Comparison of ENCODE assay signal across 27 cellular contexts in genomic region chr18:37328946-37329719, GRCh38.
"Had no signal": no experiment of that assay in that cellular context is flagged by ENCODE, and none has a peak within 500 bp of the region (broad histone marks: within the 10 kb centered on the region; RNA-seq: fewer than 3 reads in every experiment).

No MANE protein-coding gene starts in this region.

- H3K27ac ChIP-seq: adrenal gland, PC-9 had no signal

- ATAC-seq: activated T-helper 17 cell treated with anti-CD3 and anti-CD28 coated beads, Interleukin-2, amount 50 U/mL, for 72 hours had no signal

- H3K36me3 ChIP-seq: adrenal gland, MG63 had no signal

- H3K36me3 Mint-ChIP-seq: activated CD4-positive, alpha-beta memory T cell treated with anti-CD3 and anti-CD28 coated beads for 36 hours; activated naive CD8-positive, alpha-beta T cell treated with anti-CD3 and anti-CD28 coated beads, Interleukin-2, amount 10 ng/mL, durations not matched to agents 7 days and 5 days; T-cell had no signal

- H3K9me3 ChIP-seq: adrenal gland, MG63 had no signal

- FAIRE-seq: colon, TTC549 had no signal

- H2AFZ ChIP-seq: PC-9 had no signal

- H3K9me3 Mint-ChIP-seq: activated CD4-positive, alpha-beta memory T cell treated with anti-CD3 and anti-CD28 coated beads for 36 hours; activated CD4-positive, alpha-beta T cell treated with anti-CD3 and anti-CD28 coated beads, Interleukin-2, amount 10 ng/mL, durations not matched to agents 7 days and 5 days; activated naive CD8-positive, alpha-beta T cell treated with anti-CD3 and anti-CD28 coated beads, Interleukin-2, amount 10 ng/mL, durations not matched to agents 7 days and 5 days; activated T-helper 17 cell treated with anti-CD3 and anti-CD28 coated beads, Interleukin-2, amount 50 U/mL, for 72 hours; T-cell had no signal

- H3K4me1 Mint-ChIP-seq: activated CD4-positive, alpha-beta T cell treated with anti-CD3 and anti-CD28 coated beads, Interleukin-2, amount 10 ng/mL, durations not matched to agents 7 days and 5 days; activated naive CD8-positive, alpha-beta T cell treated with anti-CD3 and anti-CD28 coated beads, Interleukin-2, amount 10 ng/mL, durations not matched to agents 7 days and 5 days; activated T-helper 17 cell treated with anti-CD3 and anti-CD28 coated beads, Interleukin-2, amount 50 U/mL, for 72 hours; T-cell had no signal

- H3K4me2 ChIP-seq: PC-9 had no signal

- H3K4me3 ChIP-seq: adrenal gland, MG63, PC-9 had no signal

- H3K27me3 Mint-ChIP-seq: activated CD4-positive, alpha-beta T cell treated with anti-CD3 and anti-CD28 coated beads, Interleukin-2, amount 10 ng/mL, durations not matched to agents 7 days and 5 days; activated naive CD8-positive, alpha-beta T cell treated with anti-CD3 and anti-CD28 coated beads, Interleukin-2, amount 10 ng/mL, durations not matched to agents 7 days and 5 days had no signal

- H3K27me3 ChIP-seq: adrenal gland, MG63 had no signal

- H3K4me3 Mint-ChIP-seq: activated CD4-positive, alpha-beta memory T cell treated with anti-CD3 and anti-CD28 coated beads for 36 hours; activated CD4-positive, alpha-beta T cell treated with anti-CD3 and anti-CD28 coated beads, Interleukin-2, amount 10 ng/mL, durations not matched to agents 7 days and 5 days; activated naive CD8-positive, alpha-beta T cell treated with anti-CD3 and anti-CD28 coated beads, Interleukin-2, amount 10 ng/mL, durations not matched to agents 7 days and 5 days; activated T-helper 17 cell treated with anti-CD3 and anti-CD28 coated beads, Interleukin-2, amount 50 U/mL, for 72 hours; T-cell had no signal

- H3K4me1 ChIP-seq: adrenal gland had no signal

- DNase-seq: activated CD4-positive, alpha-beta memory T cell treated with anti-CD3 and anti-CD28 coated beads for 36 hours; activated CD4-positive, alpha-beta T cell treated with anti-CD3 and anti-CD28 coated beads, Interleukin-2, amount 10 ng/mL, durations not matched to agents 7 days and 5 days; activated CD4-positive, CD25-positive, alpha-beta regulatory T cell; activated CD8-positive, alpha-beta memory T cell treated with anti-CD3 and anti-CD28 coated beads for 24 hours; activated gamma-delta T cell treated with Interleukin-2 at 50 U/mL for 16 hours; activated naive CD4-positive, alpha-beta T cell treated with anti-CD3 and anti-CD28 coated beads, Interleukin-2, amount 50 U/mL, for 16 hours; activated naive CD8-positive, alpha-beta T cell treated with anti-CD3 and anti-CD28 coated beads, Interleukin-2, amount 10 ng/mL, durations not matched to agents 7 days and 5 days; activated T-cell treated with anti-CD3 and anti-CD28 coated beads for 4 hours; activated T-cell treated with anti-CD3 and anti-CD28 coated beads, Interleukin-2, amount 50 U/mL, for 48 hours; adrenal gland; anterior cingulate cortex; cerebellar nuclear complex; MG63; MV-4-11; NCI-H1105; NCI-H1436; NCI-H1694 treated with DMSO at 0.1 percent for 48 hours; NCI-H2029 treated with DMSO at 0.1 percent for 48 hours; NCI-H510A treated with DMSO at 0.1 percent for 48 hours; PC-9; SIG-M5; T-cell; T-helper 2 cell; T1000 had no signal

- H3K27ac Mint-ChIP-seq: activated CD4-positive, alpha-beta memory T cell treated with anti-CD3 and anti-CD28 coated beads for 36 hours; activated CD4-positive, alpha-beta T cell treated with anti-CD3 and anti-CD28 coated beads, Interleukin-2, amount 10 ng/mL, durations not matched to agents 7 days and 5 days; activated naive CD8-positive, alpha-beta T cell treated with anti-CD3 and anti-CD28 coated beads, Interleukin-2, amount 10 ng/mL, durations not matched to agents 7 days and 5 days; activated T-helper 17 cell treated with anti-CD3 and anti-CD28 coated beads, Interleukin-2, amount 50 U/mL, for 72 hours; T-cell had no signal
